24 cellular contexts compared by ENCODE assay signal in the genomic region with DNA sequence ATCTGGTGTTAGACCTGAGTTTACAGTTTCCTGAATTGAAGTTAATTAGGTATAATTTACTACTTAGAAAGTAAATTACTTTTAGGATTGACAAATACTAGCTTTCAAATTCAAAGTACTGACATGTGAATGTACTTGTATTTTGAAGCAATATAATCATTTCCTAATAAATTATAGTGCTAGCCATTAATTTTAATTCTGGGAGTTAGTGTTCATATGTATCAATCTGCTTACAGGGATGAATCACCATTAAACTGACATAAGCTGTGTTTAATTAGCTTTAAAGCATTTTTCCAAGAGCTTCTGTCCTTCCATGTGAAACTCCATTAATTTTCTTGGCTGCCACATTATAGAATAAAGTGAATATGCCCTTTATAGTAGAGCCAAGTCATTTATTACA.
"Had no signal": no experiment of that assay in that cellular context is flagged by ENCODE, and none has a peak within 500 bp of the region (broad histone marks: within the 10 kb centered on the region; RNA-seq: fewer than 3 reads in every experiment).

No MANE protein-coding gene starts in this region.

- FAIRE-seq: colon, TTC549, urothelium cell line had no signal

- H3K27ac ChIP-seq: body of pancreas, epithelial cell of prostate, ovary, testis, transverse colon, VCaP had no signal

- H3K27me3 ChIP-seq: body of pancreas, ovary, testis, transverse colon had no signal

- H3K4me3 ChIP-seq: body of pancreas, ovary, skin epidermis, testis, transverse colon had no signal

- DNase-seq: activated CD4-positive, alpha-beta T cell treated with anti-CD3 and anti-CD28 coated beads for 4 hours; activated CD4-positive, alpha-beta T cell treated with anti-CD3 and anti-CD28 coated beads, Interleukin-2, amount 50 U/mL, for 48 hours; activated CD8-positive, alpha-beta memory T cell treated with anti-CD3 and anti-CD28 coated beads for 24 hours; activated effector memory CD4-positive, alpha-beta T cell treated with Interleukin-2 at 50 U/mL for 16 hours; activated naive CD4-positive, alpha-beta T cell treated with Interleukin-2 at 50 U/mL for 16 hours; anterior cingulate cortex; body of pancreas; effector CD4-positive, alpha-beta T cell; head of caudate nucleus; hippocampal formation; left cardiac atrium; naive thymus-derived CD4-positive, alpha-beta T cell; ovary; stimulated activated CD4-positive, alpha-beta T cell treated with anti-CD3 and anti-CD28 coated beads, Interleukin-12 subunit alpha, Interleukin-12 subunit beta, amount 100 ng/mL, for 4 hours; stimulated activated CD4-positive, alpha-beta T cell treated with anti-CD3 and anti-CD28 coated beads, Interleukin-4, amount 100 ng/mL, for 1 hour; stimulated activated naive CD8-positive, alpha-beta T cell treated with anti-CD3 and anti-CD28 coated beads, Interleukin-15, Interleukin-2, amounts not matched to agents 100 U/mL and 50 U/mL, for 24 hours; testis; transverse colon had no signal

- H3K36me3 ChIP-seq: ovary, transverse colon had no signal

- H3K9me3 ChIP-seq: body of pancreas, ovary, testis, transverse colon had no signal

- H3K4me1 ChIP-seq: body of pancreas, testis, transverse colon had no signal
